16 cellular contexts compared by ENCODE assay signal in genomic region chr7:73999664-74000420, GRCh38. TPM values are rescaled to one million over a fixed set of nuclear protein-coding genes. Genes with fewer than 3 reads are reported as not detected.
DNase-seq lines count a peak whose midpoint lies in the region; TF ChIP-seq lines count a peak whose summit lies in the region.
"Had no signal": no experiment of that assay in that cellular context is flagged by ENCODE, and none has a peak within 500 bp of the region (broad histone marks: within the 10 kb centered on the region; RNA-seq: fewer than 3 reads in every experiment).

No MANE protein-coding gene starts in this region.

- DNase-seq in MCF 10A (ENCODE audit: unreplicated experiment) (peak; percentile 42), mammary epithelial cell (no peak), ecto neural progenitor cell (ENCODE audit: low spot score) (peak; percentile 38), uterus (peak; percentile 62 to 73), Kasumi-1 (lab: John Stamatoyannopoulos, UW) (no peak), activated gamma-delta T cell (lab: John Stamatoyannopoulos, UW) (no peak), GM10266 (ENCODE audit: extremely low spot score) (no peak)
- DNase-seq: activated naive CD4-positive, alpha-beta T cell treated with anti-CD3 and anti-CD28 coated beads, Interleukin-2, amount 10 ng/mL, durations not matched to agents 7 days and 5 days; DND-41; endodermal cell; immature natural killer cell; KG1; NCI-H524 treated with DMSO at 0.1 percent for 48 hours; occipital lobe; thyroid gland had no signal

- WGBS in mammary epithelial cell (ENCODE audit: low coverage, missing lambda C conversion rate): 39% methylated on average over 19 of the region's 26 CpGs

- no peak overlapping the region for H3K27ac Mint-ChIP-seq in MCF 10A (ENCODE audit: low read depth, unreplicated experiment)
- H3K27ac Mint-ChIP-seq: activated naive CD4-positive, alpha-beta T cell treated with anti-CD3 and anti-CD28 coated beads, Interleukin-2, amount 10 ng/mL, durations not matched to agents 7 days and 5 days; endodermal cell had no signal

- no peak overlapping the region for H3K4me3 Mint-ChIP-seq in MCF 10A (ENCODE audit: unreplicated experiment)
- H3K4me3 Mint-ChIP-seq: activated naive CD4-positive, alpha-beta T cell treated with anti-CD3 and anti-CD28 coated beads, Interleukin-2, amount 10 ng/mL, durations not matched to agents 7 days and 5 days; endodermal cell; immature natural killer cell had no signal

- no peak overlapping the region for H3K4me2 ChIP-seq in mammary epithelial cell (ENCODE audit: insufficient read depth, low read depth, low read length)

- peaks cover 5% of the 10 kb centered on the region for H3K36me3 Mint-ChIP-seq in MCF 10A (ENCODE audit: insufficient read depth, unreplicated experiment)

- intact Hi-C loops in MCF 10A (cut with micrococcal nuclease): no loop called here
- intact Hi-C loops in mammary epithelial cell (cut with micrococcal nuclease): no loop called here
- intact Hi-C loops in uterus (cut with DNase I; ENCODE audit: low total_unique reads): no loop called here

- H3K9me3 ChIP-seq in mammary epithelial cell (replicated peaks; ENCODE audit: insufficient read depth, low read length): peaks cover 5% of the 10 kb centered on the region
- peaks cover 5% of the 10 kb centered on the region for H3K9me3 ChIP-seq in muscle layer of colon (ENCODE audit: low read length)
- H3K9me3 ChIP-seq in uterus: no peaks in the 10 kb centered on the region
- H3K9me3 ChIP-seq: thyroid gland had no signal

- H3K36me3 ChIP-seq in mammary epithelial cell (ENCODE audit: insufficient read depth, low read length): no peaks in the 10 kb centered on the region
- H3K36me3 ChIP-seq in muscle layer of colon (ENCODE audit: insufficient read depth, low read length): no peaks in the 10 kb centered on the region
- H3K36me3 ChIP-seq in uterus: no peaks in the 10 kb centered on the region
- H3K36me3 ChIP-seq: thyroid gland had no signal

- POLR2A ChIA-PET in MCF 10A (lab: Yijun Ruan, JAX): no interaction called here

- in situ Hi-C loops in mammary epithelial cell (cut with MboI; ENCODE audit: low sequenced_read_pairs in 2 of 2): no loop called here

- H3K4me3 ChIP-seq in mammary epithelial cell (replicated peaks in 1 of 3; ENCODE audit: insufficient read depth in 1 of 3, low read depth in 2 of 3, low read length in 3 of 3) (no peak overlapping the region), muscle layer of colon (ENCODE audit: low read depth in 1 of 2, low read length in 2 of 2) (no peak overlapping the region), uterus (no peak overlapping the region)
- H3K4me3 ChIP-seq: thyroid gland had no signal

- peaks cover 12% of the 10 kb centered on the region for H3K4me1 ChIP-seq in mammary epithelial cell (ENCODE audit: insufficient read depth, low read length)
- H3K4me1 ChIP-seq in muscle layer of colon (ENCODE audit: insufficient read depth, low read length): peaks cover 15% of the 10 kb centered on the region
- H3K4me1 ChIP-seq in uterus: peaks cover 0 to 19% of the 10 kb centered on the region in 2 donors
- H3K4me1 ChIP-seq: thyroid gland had no signal

- H2AFZ ChIP-seq in mammary epithelial cell (ENCODE audit: low read depth, low read length): no peak overlapping the region

- H3K4me1 Mint-ChIP-seq in MCF 10A (ENCODE audit: insufficient read depth, unreplicated experiment): peaks cover 15% of the 10 kb centered on the region
- H3K4me1 Mint-ChIP-seq: endodermal cell had no signal

- no peaks in the 10 kb centered on the region for H3K27me3 Mint-ChIP-seq in MCF 10A (ENCODE audit: insufficient read depth, unreplicated experiment)

- H3K27me3 ChIP-seq in mammary epithelial cell (ENCODE audit: insufficient read depth, low read length) (no peaks in the 10 kb centered on the region), muscle layer of colon (ENCODE audit: control insufficient read depth in 1 of 2, insufficient read depth in 2 of 2, low read length in 2 of 2) (no peaks in the 10 kb centered on the region), uterus (no peaks in the 10 kb centered on the region)
- H3K27me3 ChIP-seq: thyroid gland had no signal

- no peak overlapping the region for H3K9ac ChIP-seq in mammary epithelial cell (ENCODE audit: insufficient read depth, low read length)
- no peak overlapping the region for H3K9ac ChIP-seq in muscle layer of colon (ENCODE audit: low read length)

- no peak overlapping the region for H3K27ac ChIP-seq in mammary epithelial cell (ENCODE audit: insufficient read depth, low read depth, low read length)
- H3K27ac ChIP-seq in muscle layer of colon (ENCODE audit: low read depth, low read length): peak overlapping the region; percentile 44
- H3K27ac ChIP-seq in uterus: peak overlapping the region; percentile 68 to 87
- H3K27ac ChIP-seq: thyroid gland had no signal

- CTCF ChIA-PET in MCF 10A (lab: Yijun Ruan, JAX) (no interaction called here), mammary epithelial cell (lab: Charles Lee; ENCODE audit: low non-redundant PET) (no interaction called here)

- TF ChIP-seq CTCF in MCF 10A (IDR thresholded peaks at IDR 0.05; ENCODE audit: unreplicated experiment) (no peak), mammary epithelial cell (conservative IDR thresholded peaks at IDR 0.05 in 1 of 2, IDR thresholded peaks at IDR 0.05 in 1 of 2; ENCODE audit: extremely low read depth in 1 of 2, insufficient read depth in 1 of 2, low read depth in 1 of 2, low read length in 2 of 2) (no peak), uterus (IDR thresholded peaks at IDR 0.05) (no peak), GM10266 (IDR thresholded peaks at IDR 0.05; ENCODE audit: control insufficient read depth, insufficient read depth, low read depth, missing control alignments) (no peak)

- BruUV-seq in MCF 10A (replicated peaks; lab: Mats Ljungman, UMichigan): no TSS peak
- BruUV-seq in mammary epithelial cell (replicated peaks; lab: Mats Ljungman, UMichigan): no TSS peak

- H3K79me2 ChIP-seq in mammary epithelial cell (ENCODE audit: insufficient read depth, low read length): no peaks in the 10 kb centered on the region

- TF ChIP-seq POLR2A in uterus (IDR thresholded peaks at IDR 0.05): no peak

- dilution Hi-C loops in mammary epithelial cell (cut with HindIII; ENCODE audit: low sequenced_read_pairs): loop anchor here (5.0 kb wide), 2 partner anchors 33 to 37 kb away; no protein-coding TSS in a partner anchor

- no peaks in the 10 kb centered on the region for H3K9me3 Mint-ChIP-seq in MCF 10A (ENCODE audit: unreplicated experiment)

- no peaks in the 10 kb centered on the region for H4K20me1 ChIP-seq in mammary epithelial cell (ENCODE audit: insufficient read depth, low read length)

RNA-seq across cellular contexts. Expression of gene ELN, which starts 28.1 kb away (rescaled TPM):
- total RNA-seq in MCF 10A (2022) (not detected in 2 replicates), mammary epithelial cell (under 1 TPM in 1 of 2 donors, not detected in 1; 0.50 TPM), uterus (100 to 1,000 TPM in 2 of 4 donors, 10 to 100 TPM in 1, 1 to 10 TPM in 1; 4.1 to 427 (median 92.4) TPM)
- not detected for polyA plus RNA-seq in mammary epithelial cell
- polyA minus RNA-seq in mammary epithelial cell: not detected
- polyA plus RNA-seq: immature natural killer cell had no signal

Comparison
In these comparisons a context has a peak if more than half of its experiments do, and no peak if none do; other contexts are left out.
1. DNase-seq: peak in MCF 10A (single experiment), ecto neural progenitor cell (single experiment) and uterus (2 of 2); none in mammary epithelial cell (single experiment), Kasumi-1 (0 of 2), activated gamma-delta T cell (single experiment) and GM10266 (single experiment).